Comparison of ENCODE assay signal across 16 cellular contexts in the genomic region with DNA sequence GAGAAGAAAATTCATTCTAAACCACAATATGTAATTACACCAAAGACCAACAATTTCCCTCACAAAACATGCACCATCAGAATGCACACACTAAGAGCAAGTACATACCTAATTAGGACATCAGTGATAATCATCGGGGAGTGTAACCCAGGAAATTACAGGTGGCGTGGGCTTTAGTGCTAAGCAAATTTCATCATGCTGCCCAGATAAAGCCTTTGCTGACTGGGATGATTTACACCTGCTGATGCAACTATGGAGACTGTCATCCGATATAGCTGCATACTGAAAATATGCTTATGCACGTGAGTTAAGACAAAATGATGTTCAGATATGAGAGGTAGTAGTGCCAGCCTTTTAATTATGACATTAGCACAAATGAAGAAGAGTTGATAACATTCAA.
"Had no signal": no experiment of that assay in that cellular context is flagged by ENCODE, and none has a peak within 500 bp of the region (broad histone marks: within the 10 kb centered on the region; RNA-seq: fewer than 3 reads in every experiment).

No MANE protein-coding gene starts in this region.

- H3K9me3 ChIP-seq: heart left ventricle, sigmoid colon, spleen had no signal

- H3K27me3 Mint-ChIP-seq: activated naive CD8-positive, alpha-beta T cell treated with anti-CD3 and anti-CD28 coated beads, Interleukin-2, amount 10 ng/mL, durations not matched to agents 7 days and 5 days; stimulated activated naive CD8-positive, alpha-beta T cell treated with anti-CD3 and anti-CD28 coated beads, Interleukin-15, amount 100 ng/mL, for 72 hours; type B pancreatic cell had no signal

- H3K27ac Mint-ChIP-seq: activated naive CD8-positive, alpha-beta T cell treated with anti-CD3 and anti-CD28 coated beads, Interleukin-2, amount 10 ng/mL, durations not matched to agents 7 days and 5 days; dendritic cell treated with granulocyte-macrophage colony-stimulating factor and Interleukin-4, amounts not matched to agents 40 ng/mL and 50 ng/mL, for 4 days; mesothelial cell of epicardium; stimulated activated naive CD8-positive, alpha-beta T cell treated with anti-CD3 and anti-CD28 coated beads, Interleukin-15, amount 100 ng/mL, for 72 hours; type B pancreatic cell had no signal

- H3K4me3 Mint-ChIP-seq: activated naive CD8-positive, alpha-beta T cell treated with anti-CD3 and anti-CD28 coated beads, Interleukin-2, amount 10 ng/mL, durations not matched to agents 7 days and 5 days; dendritic cell treated with granulocyte-macrophage colony-stimulating factor and Interleukin-4, amounts not matched to agents 40 ng/mL and 50 ng/mL, for 4 days; mesothelial cell of epicardium; stimulated activated naive CD8-positive, alpha-beta T cell treated with anti-CD3 and anti-CD28 coated beads, Interleukin-15, amount 100 ng/mL, for 72 hours; type B pancreatic cell had no signal

- H3K27me3 ChIP-seq: heart left ventricle, sigmoid colon, spleen had no signal

- DNase-seq: activated CD4-positive, alpha-beta T cell treated with anti-CD3 and anti-CD28 coated beads, Interleukin-2, amount 50 U/mL, for 4 hours; activated CD4-positive, CD25-positive, alpha-beta regulatory T cell treated with anti-CD3 and anti-CD28 coated beads, Interleukin-2, amount 50 U/mL, for 72 hours; activated naive CD4-positive, alpha-beta T cell; activated naive CD8-positive, alpha-beta T cell treated with anti-CD3 and anti-CD28 coated beads, Interleukin-2, amount 10 ng/mL, durations not matched to agents 7 days and 5 days; activated T-cell treated with anti-CD3 and anti-CD28 coated beads for 4 hours; foreskin melanocyte; heart left ventricle; left colon; sigmoid colon; spleen; stimulated activated naive CD8-positive, alpha-beta T cell treated with anti-CD3 and anti-CD28 coated beads, Interleukin-15, amount 100 ng/mL, for 72 hours had no signal

- H3K4me3 ChIP-seq: heart left ventricle, lung, sigmoid colon, spleen had no signal

- H3K36me3 ChIP-seq: sigmoid colon had no signal

- H3K27ac ChIP-seq: epithelial cell of prostate, heart left ventricle, sigmoid colon, spleen had no signal

- H3K9me3 Mint-ChIP-seq: activated naive CD8-positive, alpha-beta T cell treated with anti-CD3 and anti-CD28 coated beads, Interleukin-2, amount 10 ng/mL, durations not matched to agents 7 days and 5 days; dendritic cell treated with granulocyte-macrophage colony-stimulating factor and Interleukin-4, amounts not matched to agents 40 ng/mL and 50 ng/mL, for 4 days; mesothelial cell of epicardium; stimulated activated naive CD8-positive, alpha-beta T cell treated with anti-CD3 and anti-CD28 coated beads, Interleukin-15, amount 100 ng/mL, for 72 hours; type B pancreatic cell had no signal

- ATAC-seq: heart left ventricle; left colon; stimulated activated naive CD8-positive, alpha-beta T cell treated with anti-CD3 and anti-CD28 coated beads, Interleukin-15, amount 100 ng/mL, for 72 hours had no signal

- H3K4me1 ChIP-seq: sigmoid colon, spleen had no signal

- H3K36me3 Mint-ChIP-seq: activated naive CD8-positive, alpha-beta T cell treated with anti-CD3 and anti-CD28 coated beads, Interleukin-2, amount 10 ng/mL, durations not matched to agents 7 days and 5 days had no signal

- H3K4me1 Mint-ChIP-seq: activated naive CD8-positive, alpha-beta T cell treated with anti-CD3 and anti-CD28 coated beads, Interleukin-2, amount 10 ng/mL, durations not matched to agents 7 days and 5 days; mesothelial cell of epicardium; stimulated activated naive CD8-positive, alpha-beta T cell treated with anti-CD3 and anti-CD28 coated beads, Interleukin-15, amount 100 ng/mL, for 72 hours had no signal
